Comparison of ENCODE assay signal across 12 cellular contexts in the genomic region with DNA sequence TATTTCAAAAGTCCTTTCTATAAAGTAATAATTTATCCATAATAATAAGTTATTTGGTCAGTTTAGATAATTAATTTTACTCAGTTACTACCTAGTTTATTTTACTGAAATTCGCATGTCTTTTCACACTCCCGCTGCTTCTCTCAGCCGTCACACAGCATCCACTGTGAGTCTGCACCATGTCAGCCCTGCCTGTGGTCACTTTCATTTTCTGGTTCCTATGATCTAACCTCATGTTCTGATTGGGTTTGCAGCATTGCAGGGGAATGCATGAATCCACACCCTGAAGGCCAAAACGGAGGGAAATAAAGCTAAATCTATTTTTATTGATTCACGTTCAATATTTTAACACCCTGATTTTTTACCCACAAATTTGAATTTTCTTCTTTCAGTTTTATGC. TPM values are rescaled to one million over a fixed set of nuclear protein-coding genes. Genes with fewer than 3 reads are reported as not detected.
A peak's percentile ranks its signal among the peaks of the same experiment; 100 is the strongest.
DNase-seq lines count a peak whose midpoint lies in the region; ATAC-seq and TF ChIP-seq lines count a peak whose summit lies in the region.
"Had no signal": no experiment of that assay in that cellular context is flagged by ENCODE, and none has a peak within 500 bp of the region (broad histone marks: within the 10 kb centered on the region; RNA-seq: fewer than 3 reads in every experiment).

No MANE protein-coding gene starts in this region.

- H4K91ac ChIP-seq in IMR-90 (ENCODE audit: insufficient read depth, low read depth, low read length): no peak overlapping the region

- 80% methylated on average over 1 of the region's 5 CpGs; no CpG with 5 or more reads in 1 of the 2 experiments for WGBS in IMR-90 (ENCODE audit: extremely low coverage in 2 of 2, insufficient read length in 1 of 2), 2 experiments

- H2AFZ ChIP-seq in IMR-90 (replicated peaks; ENCODE audit: low read length, poor library complexity): no peak overlapping the region

- intact Hi-C loops in IMR-90 (cut with micrococcal nuclease): no loop called here
- intact Hi-C loops in Right ventricle myocardium superior (cut with DNase I): no loop called here
- intact Hi-C loops in left lung (cut with DNase I): no loop called here

- no peak overlapping the region for H2BK5ac ChIP-seq in IMR-90 (ENCODE audit: low read depth, low read length, poor library complexity, severe bottlenecking)

- H3K56ac ChIP-seq in IMR-90 (ENCODE audit: extremely low read depth, insufficient read depth, low read length): no peak overlapping the region

- no peak overlapping the region for H2AK9ac ChIP-seq in IMR-90 (replicated peaks; ENCODE audit: low read depth, low read length, poor library complexity)

- no peaks in the 10 kb centered on the region for H3K9me3 ChIP-seq in IMR-90 (ENCODE audit: control insufficient read depth, insufficient read depth, low read length)
- H3K9me3 ChIP-seq in left lung: peaks cover 0 to 3% of the 10 kb centered on the region in 2 donors
- H3K9me3 ChIP-seq: lower lobe of right lung had no signal

- H2BK20ac ChIP-seq in IMR-90 (ENCODE audit: low read depth, low read length): no peak overlapping the region

- H3K18ac ChIP-seq in IMR-90 (ENCODE audit: low read depth, low read length): no peak overlapping the region

- H3K27me3 Mint-ChIP-seq in stimulated activated memory B cell treated with anti-CD40 and anti-IgM and Interleukin-4, amounts not matched to agents 10 μg/mL and 1 μg/mL and 100 μg/mL, for 72 hours: no peaks in the 10 kb centered on the region

- H3K27ac Mint-ChIP-seq in stimulated activated memory B cell treated with anti-CD40 and anti-IgM and Interleukin-4, amounts not matched to agents 10 μg/mL and 1 μg/mL and 100 μg/mL, for 72 hours: no peak overlapping the region

- H3K9ac ChIP-seq in IMR-90 (ENCODE audit: low read depth, low read length): no peak overlapping the region

- dilution Hi-C loops in IMR-90 (cut with HindIII; ENCODE audit: low sequenced_read_pairs, unreplicated experiment): no loop called here

- peaks cover 3% of the 10 kb centered on the region; the same call in 1 of the 2 replicates for H3K9me1 ChIP-seq in IMR-90 (ENCODE audit: insufficient read depth, low read length)

- DNase-seq in IMR-90 (peak; percentile 60), Right ventricle myocardium superior (no peak), NCI-H1930 (lab: John Stamatoyannopoulos, UW) (no peak), left lung (no peak), retina (no peak)
- DNase-seq: activated gamma-delta T cell treated with Interleukin-2 at 50 U/mL for 16 hours; lower lobe of right lung; stimulated activated CD4-positive, alpha-beta T cell treated with anti-CD3 and anti-CD28 coated beads, Interleukin-2, amount 100 ng/mL, for 24 hours; T-helper 9 cell had no signal

- no TSS peak for BruUV-seq in IMR-90 (replicated peaks; lab: Mats Ljungman, UMichigan)

- no peak for TF ChIP-seq CTCF in IMR-90 (conservative IDR thresholded peaks at IDR 0.05; ENCODE audit: low read depth, low read length)
- no peak for TF ChIP-seq CTCF in left lung (IDR thresholded peaks at IDR 0.05)

- peak overlapping the region in 1 of 2 experiments; percentile 46; a peak in 1 of 4 replicates for H4K8ac ChIP-seq in IMR-90 (ENCODE audit: low read depth in 2 of 2, low read length in 2 of 2)

- H3K36me3 Mint-ChIP-seq in stimulated activated memory B cell treated with anti-CD40 and anti-IgM and Interleukin-4, amounts not matched to agents 10 μg/mL and 1 μg/mL and 100 μg/mL, for 72 hours: no peaks in the 10 kb centered on the region

- H3K4me3 Mint-ChIP-seq in stimulated activated memory B cell treated with anti-CD40 and anti-IgM and Interleukin-4, amounts not matched to agents 10 μg/mL and 1 μg/mL and 100 μg/mL, for 72 hours: no peak overlapping the region

- TF ChIP-seq POLR2A in IMR-90 (IDR thresholded peaks at IDR 0.05; ENCODE audit: low read depth, low read length): no peak

- in situ Hi-C loops in IMR-90 (cut with MboI; ENCODE audit: low sequenced_read_pairs): no loop called here

- H4K20me1 ChIP-seq in IMR-90 (ENCODE audit: insufficient read depth, low read length): no peaks in the 10 kb centered on the region; the same call in 1 of the 2 replicates

- H2BK120ac ChIP-seq in IMR-90 (ENCODE audit: low read depth, low read length): no peak overlapping the region

- peaks cover 2% of the 10 kb centered on the region for H3K9me3 Mint-ChIP-seq in stimulated activated memory B cell treated with anti-CD40 and anti-IgM and Interleukin-4, amounts not matched to agents 10 μg/mL and 1 μg/mL and 100 μg/mL, for 72 hours

- H2AK5ac ChIP-seq in IMR-90 (ENCODE audit: low read depth, low read length): no peak overlapping the region

- CTCF ChIA-PET in IMR-90 (lab: Yijun Ruan, JAX): no interaction called here

- H3K4me3 ChIP-seq in IMR-90 (ENCODE audit: insufficient read depth, low read depth, low read length) (no peak overlapping the region), left lung (no peak overlapping the region)
- H3K4me3 ChIP-seq: lower lobe of right lung had no signal

- ATAC-seq in GM19023 (IDR thresholded peaks at IDR 0.05; ENCODE audit: unreplicated experiment) (peak; percentile 56), IMR-90 (ENCODE audit: low read depth) (peak; percentile 75), Right ventricle myocardium superior (ENCODE audit: poor library complexity) (peak; percentile 90), HG02759 (IDR thresholded peaks at IDR 0.05; ENCODE audit: unreplicated experiment) (no peak), left lung (no peak)
- peak; percentile 50 for ATAC-seq in stimulated activated memory B cell treated with anti-CD40 and anti-IgM and Interleukin-4, amounts not matched to agents 10 μg/mL and 1 μg/mL and 100 μg/mL, for 72 hours
- ATAC-seq: lower lobe of right lung had no signal

- H3K4me1 ChIP-seq in IMR-90 (ENCODE audit: control insufficient read depth, insufficient read depth, low read length) (peaks cover 8% of the 10 kb centered on the region), left lung (no peaks in the 10 kb centered on the region)
- H3K4me1 ChIP-seq: lower lobe of right lung had no signal

- H3K4me1 Mint-ChIP-seq in stimulated activated memory B cell treated with anti-CD40 and anti-IgM and Interleukin-4, amounts not matched to agents 10 μg/mL and 1 μg/mL and 100 μg/mL, for 72 hours: no peaks in the 10 kb centered on the region

- H3K23ac ChIP-seq in IMR-90 (ENCODE audit: low read depth, low read length): no peak overlapping the region

- POLR2A ChIA-PET in IMR-90 (lab: Charles Lee; ENCODE audit: unreplicated experiment): no interaction called here

- H3K4ac ChIP-seq in IMR-90 (ENCODE audit: low read depth, low read length): no peak overlapping the region

- no peak for TF ChIP-seq RAD21 in IMR-90 (IDR thresholded peaks at IDR 0.05; ENCODE audit: low read length)

- H3K27ac ChIP-seq in IMR-90 (ENCODE audit: insufficient read depth, low read length): no peak overlapping the region
- H3K27ac ChIP-seq in left lung: no peak overlapping the region
- H3K27ac ChIP-seq: lower lobe of right lung had no signal

- H3K79me1 ChIP-seq in IMR-90 (ENCODE audit: low read depth in 1 of 2, low read length in 2 of 2): peaks cover 16 to 34% of the 10 kb centered on the region in 2 experiments

- H3K4me2 ChIP-seq in IMR-90 (ENCODE audit: low read depth, low read length): peak overlapping the region; percentile 86; the same call in 1 of the 2 replicates

- no peak overlapping the region; the same call in 1 of the 2 replicates for H4K5ac ChIP-seq in IMR-90 (ENCODE audit: low read depth, low read length)

- H3K27me3 ChIP-seq in IMR-90 (ENCODE audit: control insufficient read depth, insufficient read depth, low read length) (no peaks in the 10 kb centered on the region), left lung (no peaks in the 10 kb centered on the region)

- H3K36me3 ChIP-seq in IMR-90 (ENCODE audit: control insufficient read depth, insufficient read depth, low read length) (no peaks in the 10 kb centered on the region), left lung (no peaks in the 10 kb centered on the region)
- H3K36me3 ChIP-seq: lower lobe of right lung had no signal

- no peak overlapping the region for H2BK15ac ChIP-seq in IMR-90 (ENCODE audit: low read depth, low read length)

- H3K14ac ChIP-seq in IMR-90 (replicated peaks; ENCODE audit: low read depth, low read length): no peak overlapping the region

TF ChIP-seq in IMR-90, 13 proteins besides CTCF, POLR2A, EP300 and RAD21:
- no peak for TF ChIP-seq BHLHE40 (IDR thresholded peaks at IDR 0.05; ENCODE audit: low read depth, low read length)
- no peak for TF ChIP-seq CEBPB (IDR thresholded peaks at IDR 0.05; ENCODE audit: low read depth, low read length)
- TF ChIP-seq, protein P1, sequence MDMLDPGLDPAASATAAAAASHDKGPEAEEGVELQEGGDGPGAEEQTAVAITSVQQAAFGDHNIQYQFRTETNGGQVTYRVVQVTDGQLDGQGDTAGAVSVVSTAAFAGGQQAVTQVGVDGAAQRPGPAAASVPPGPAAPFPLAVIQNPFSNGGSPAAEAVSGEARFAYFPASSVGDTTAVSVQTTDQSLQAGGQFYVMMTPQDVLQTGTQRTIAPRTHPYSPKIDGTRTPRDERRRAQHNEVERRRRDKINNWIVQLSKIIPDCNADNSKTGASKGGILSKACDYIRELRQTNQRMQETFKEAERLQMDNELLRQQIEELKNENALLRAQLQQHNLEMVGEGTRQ (IDR thresholded peaks at IDR 0.05; ENCODE audit: low read depth, low read length): no peak
- no peak for TF ChIP-seq RCOR1 (IDR thresholded peaks at IDR 0.05; ENCODE audit: insufficient replicate concordance, low read length)
- TF ChIP-seq SMC3 (IDR thresholded peaks at IDR 0.05; ENCODE audit: low read depth, low read length): no peak
- no peak for TF ChIP-seq FOS (IDR thresholded peaks at IDR 0.05; ENCODE audit: low read depth, low read length)
- TF ChIP-seq MXI1 (IDR thresholded peaks at IDR 0.05; ENCODE audit: borderline replicate concordance, low read depth, low read length): no peak
- TF ChIP-seq MAZ (IDR thresholded peaks at IDR 0.05; ENCODE audit: borderline replicate concordance, low read depth, low read length): no peak
- TF ChIP-seq RFX5 (IDR thresholded peaks at IDR 0.05; ENCODE audit: low read depth, low read length): no peak
- no peak for TF ChIP-seq CHD1 (IDR thresholded peaks at IDR 0.05; ENCODE audit: low read depth, low read length)

RNA-seq across cellular contexts. Expression of a gene that starts 47.4 kb away (rescaled TPM):
- 12.4 and 15.8 TPM in 2 replicates for total RNA-seq in IMR-90 (2012; rRNA removed)
- polyA plus RNA-seq in IMR-90 (2012; rRNA removed): 3.4 and 3.9 TPM in 2 replicates
- 2.7 and 3.3 TPM in 2 replicates for polyA plus RNA-seq in IMR-90 (2012; cell fraction: cytosol; rRNA removed)
- polyA plus RNA-seq in IMR-90 (2012; cell fraction: nucleus; rRNA removed; ENCODE audit: low replicate concordance): 6.8 and 27.2 TPM in 2 replicates
- 11.6 TPM for total RNA-seq in Right ventricle myocardium superior
- total RNA-seq in left lung: 1 to 10 TPM; 1.3 to 3.8 TPM

Comparison
In these comparisons a context has a peak if more than half of its experiments do, and no peak if none do; other contexts are left out.
1. ATAC-seq: peak in GM19023 (single experiment), IMR-90 (single experiment), Right ventricle myocardium superior (single experiment) and stimulated activated memory B cell treated with anti-CD40 and anti-IgM and Interleukin-4, amounts not matched to agents 10 μg/mL and 1 μg/mL and 100 μg/mL, for 72 hours (single experiment); none in HG02759 (single experiment) and left lung (single experiment).